In the genomic region with DNA sequence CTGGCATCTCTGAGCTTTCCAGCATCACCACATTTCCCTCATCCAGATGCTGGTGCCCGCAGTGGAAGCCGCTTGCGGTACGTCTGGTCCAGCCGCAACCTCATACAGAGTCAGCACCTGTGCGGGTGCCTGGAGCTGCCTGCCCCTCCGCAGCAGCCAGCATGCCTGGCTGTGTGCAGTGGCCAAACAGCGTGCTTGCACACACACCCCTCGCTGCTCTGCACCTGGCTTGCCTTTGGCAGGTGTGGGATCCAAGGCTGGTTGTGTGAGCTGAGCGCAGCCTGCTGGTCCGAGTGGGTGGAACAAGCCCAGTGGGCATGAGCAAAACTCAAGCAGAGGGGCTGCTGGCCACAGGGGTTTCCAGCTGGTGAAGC, we compare ENCODE assay signal across 9 cellular contexts. TPM values are rescaled to one million over a fixed set of nuclear protein-coding genes. Genes with fewer than 3 reads are reported as not detected.
A peak's percentile ranks its signal among the peaks of the same experiment; 100 is the strongest.
DNase-seq lines count a peak whose midpoint lies in the region; ATAC-seq and TF ChIP-seq lines count a peak whose summit lies in the region.
"Had no signal": no experiment of that assay in that cellular context is flagged by ENCODE, and none has a peak within 500 bp of the region (broad histone marks: within the 10 kb centered on the region; RNA-seq: fewer than 3 reads in every experiment).

No MANE protein-coding gene starts in this region.

- TF ChIP-seq CTCF in LNCAP (IDR thresholded peaks at IDR 0.05) (peak; percentile 45), kidney epithelial cell (IDR thresholded peaks at IDR 0.05; ENCODE audit: insufficient read depth, low read length, poor library complexity, severe bottlenecking) (peak; percentile 46)

- H3K36me3 ChIP-seq in kidney epithelial cell (ENCODE audit: control insufficient read depth, insufficient read depth, low read length), result no peaks in the 10 kb centered on the region

- H3K4me3 ChIP-seq in kidney epithelial cell (ENCODE audit: low read depth, low read length), result no peak overlapping the region

- ATAC-seq in GM18502 (IDR thresholded peaks at IDR 0.05; ENCODE audit: poor library complexity, unreplicated experiment) (no peak), HG03135 (IDR thresholded peaks at IDR 0.05; ENCODE audit: unreplicated experiment) (no peak), GM19351 (IDR thresholded peaks at IDR 0.05; ENCODE audit: unreplicated experiment) (no peak)

- DNase-seq in DMS53 treated with DMSO at 0.1 percent for 48 hours (lab: John Stamatoyannopoulos, UW; ENCODE audit: unreplicated experiment) (peak; percentile 56), SK-N-DZ (ENCODE audit: low spot score) (peak; percentile 29), kidney epithelial cell (ENCODE audit: low read depth) (no peak), GM19240 (ENCODE audit: insufficient read length, low spot score) (no peak)
- DNase-seq: activated effector memory CD4-positive, alpha-beta T cell treated with anti-CD3 and anti-CD28 coated beads, Interleukin-2, amount 50 U/mL, for 16 hours had no signal

- no peaks in the 10 kb centered on the region for H3K27me3 ChIP-seq in kidney epithelial cell (ENCODE audit: control insufficient read depth, insufficient read depth, low read length)

RNA-seq across cellular contexts. Expression of gene HINT3, which starts 3.1 kb away (rescaled TPM):
- polyA plus RNA-seq in SK-N-DZ (2014; cell fraction: cytosol; rRNA removed), result 20.8 and 20.9 TPM in 2 replicates
- polyA plus RNA-seq in SK-N-DZ (2014; cell fraction: nucleus; rRNA removed), result 3.4 and 5.3 TPM in 2 replicates
- 25.5 and 30.5 TPM in 2 replicates for total RNA-seq in kidney epithelial cell

RNA-seq across cellular contexts. Expression of gene TRMT11, which starts 32.9 kb away (rescaled TPM):
- polyA plus RNA-seq in SK-N-DZ (2014; cell fraction: cytosol; rRNA removed), result 39.8 and 50.7 TPM in 2 replicates
- polyA plus RNA-seq in SK-N-DZ (2014; cell fraction: nucleus; rRNA removed), result 77.6 and 79.8 TPM in 2 replicates
- 13.1 and 18.8 TPM in 2 replicates for total RNA-seq in kidney epithelial cell

Comparison
In these comparisons a context has a peak if more than half of its experiments do, and no peak if none do; other contexts are left out.
1. DNase-seq: peak in DMS53 treated with DMSO at 0.1 percent for 48 hours (single experiment) and SK-N-DZ (single experiment); none in kidney epithelial cell (single experiment) and GM19240 (single experiment).